In genomic region chr19:5767949-5768348, GRCh38 we compare ENCODE assay signal across 33 cellular contexts. TPM values are rescaled to one million over a fixed set of nuclear protein-coding genes. Genes with fewer than 3 reads are reported as not detected.
"Had no signal": no experiment of that assay in that cellular context is flagged by ENCODE, and none has a peak within 500 bp of the region (broad histone marks: within the 10 kb centered on the region; RNA-seq: fewer than 3 reads in every experiment).

No MANE protein-coding gene starts in this region.

- H3K27ac Mint-ChIP-seq: mesothelial cell of epicardium; natural killer cell treated with Interleukin-12 subunit alpha and Interleukin-12 subunit beta and Interleukin-15 and Interleukin-18, amount 100 ng/mL, for 72 hours; type B pancreatic cell had no signal

- H3K79me2 ChIP-seq: hepatocyte had no signal

- H3K4me3 ChIP-seq: gastrocnemius medialis, heart left ventricle, hepatocyte, left lung, mucosa of descending colon, prostate gland, right atrium auricular region, sigmoid colon, stomach, thyroid gland had no signal

- ATAC-seq: esophagus mucosa; gastrocnemius medialis; heart left ventricle; left cardiac atrium; left lung; mucosa of descending colon; natural killer cell treated with Interleukin-12 subunit alpha and Interleukin-12 subunit beta and Interleukin-15 and Interleukin-18, amount 100 ng/mL, for 72 hours; stimulated activated effector memory CD8-positive, alpha-beta T cell treated with anti-CD3 and anti-CD28 coated beads, Interleukin-12 subunit alpha, Interleukin-12 subunit beta, amount 100 ng/mL, for 72 hours had no signal

- H2AFZ ChIP-seq: hepatocyte had no signal

- H3K4me3 Mint-ChIP-seq: mesothelial cell of epicardium; naive B cell; natural killer cell treated with Interleukin-12 subunit alpha and Interleukin-12 subunit beta and Interleukin-15 and Interleukin-18, amount 100 ng/mL, for 72 hours; neural crest cell; stimulated activated effector memory CD8-positive, alpha-beta T cell treated with anti-CD3 and anti-CD28 coated beads, Interleukin-12 subunit alpha, Interleukin-12 subunit beta, amount 100 ng/mL, for 72 hours; type B pancreatic cell had no signal

- H3K27me3 ChIP-seq: heart left ventricle, hepatocyte, right atrium auricular region, sigmoid colon, thyroid gland had no signal

- H3K36me3 Mint-ChIP-seq: mesothelial cell of epicardium; natural killer cell treated with Interleukin-12 subunit alpha and Interleukin-12 subunit beta and Interleukin-15 and Interleukin-18, amount 100 ng/mL, for 72 hours; stimulated activated effector memory CD8-positive, alpha-beta T cell treated with anti-CD3 and anti-CD28 coated beads, Interleukin-12 subunit alpha, Interleukin-12 subunit beta, amount 100 ng/mL, for 72 hours; type B pancreatic cell had no signal

- DNase-seq: cortex of kidney; foreskin fibroblast; gastrocnemius medialis; heart left ventricle; left cardiac atrium; left lung; mesenchymal stem cell; mucosa of descending colon; naive B cell; sigmoid colon; stimulated activated CD4-positive, alpha-beta T cell treated with anti-CD3 and anti-CD28 coated beads, Interleukin-2, amount 100 ng/mL, for 24 hours; stimulated activated CD4-positive, alpha-beta T cell treated with anti-CD3 and anti-CD28 coated beads, Interleukin-4, amount 100 ng/mL, for 24 hours; stimulated activated naive CD4-positive, alpha-beta T cell treated with Interleukin-2 at 50 U/mL for 16 hours; stomach; thyroid gland had no signal

- H3K9me3 Mint-ChIP-seq: mesothelial cell of epicardium; natural killer cell treated with Interleukin-12 subunit alpha and Interleukin-12 subunit beta and Interleukin-15 and Interleukin-18, amount 100 ng/mL, for 72 hours; neural crest cell; stimulated activated effector memory CD8-positive, alpha-beta T cell treated with anti-CD3 and anti-CD28 coated beads, Interleukin-12 subunit alpha, Interleukin-12 subunit beta, amount 100 ng/mL, for 72 hours; type B pancreatic cell had no signal

- H3K9me3 ChIP-seq: gastrocnemius medialis, heart left ventricle, left lung, mucosa of descending colon, prostate gland, right atrium auricular region, sigmoid colon, stomach, thyroid gland had no signal

- H3K4me2 ChIP-seq: hepatocyte had no signal

- H3K27ac ChIP-seq: epithelial cell of prostate, gastrocnemius medialis, heart left ventricle, hepatocyte, left lung, prostate gland, right atrium auricular region, sigmoid colon, stomach, thyroid gland had no signal

- H3K4me1 Mint-ChIP-seq: mesothelial cell of epicardium; neural crest cell; stimulated activated effector memory CD8-positive, alpha-beta T cell treated with anti-CD3 and anti-CD28 coated beads, Interleukin-12 subunit alpha, Interleukin-12 subunit beta, amount 100 ng/mL, for 72 hours had no signal

- H3K4me1 ChIP-seq: gastrocnemius medialis, heart left ventricle, left lung, prostate gland, right atrium auricular region, sigmoid colon, stomach, thyroid gland had no signal

- H3K36me3 ChIP-seq: gastrocnemius medialis, heart left ventricle, left lung, prostate gland, right atrium auricular region, sigmoid colon, stomach, thyroid gland had no signal

RNA-seq across cellular contexts. Expression of gene PRR22, which starts 16.6 kb away (rescaled TPM):
- total RNA-seq: skeletal muscle tissue had no signal

RNA-seq across cellular contexts. Expression of gene NRTN, which starts 36.9 kb away (rescaled TPM):
- total RNA-seq: gastrocnemius medialis; natural killer cell treated with Interleukin-12 subunit alpha and Interleukin-12 subunit beta and Interleukin-15 and Interleukin-18, amount 100 ng/mL, for 72 hours; skeletal muscle tissue; subcutaneous adipose tissue had no signal

RNA-seq across cellular contexts. Expression of gene CATSPERD, which starts 47.5 kb away (rescaled TPM):
- total RNA-seq: dermis microvascular lymphatic vessel endothelial cell; esophagus mucosa; gastrocnemius medialis; heart left ventricle; hepatocyte; kidney epithelial cell; left cardiac atrium; lower leg skin; lung microvascular endothelial cell; mesothelial cell of epicardium; mucosa of descending colon; natural killer cell treated with Interleukin-12 subunit alpha and Interleukin-12 subunit beta and Interleukin-15 and Interleukin-18, amount 100 ng/mL, for 72 hours; neural crest cell; osteocyte; right atrium auricular region; sigmoid colon; skeletal muscle tissue; stomach; subcutaneous adipose tissue; thyroid gland; urinary bladder had no signal
- polyA plus RNA-seq: heart left ventricle, hepatocyte, sigmoid colon, stomach, urinary bladder had no signal
